ENCODE assay signal across 18 cellular contexts in genomic region chr2:64672708-64673107, GRCh38. TPM values are rescaled to one million over a fixed set of nuclear protein-coding genes. Genes with fewer than 3 reads are reported as not detected.
DNase-seq lines count a peak whose midpoint lies in the region; ATAC-seq and TF ChIP-seq lines count a peak whose summit lies in the region.
"Had no signal": no experiment of that assay in that cellular context is flagged by ENCODE, and none has a peak within 500 bp of the region (broad histone marks: within the 10 kb centered on the region; RNA-seq: fewer than 3 reads in every experiment).

No MANE protein-coding gene starts in this region.

- H3K4me3 ChIP-seq in NB4 (ENCODE audit: low read depth, low read length), result no peak overlapping the region

- DNase-seq in activated CD8-positive, alpha-beta T cell treated with anti-CD3 and anti-CD28 coated beads, Interleukin-2, amount 10 ng/mL, durations not matched to agents 7 days and 5 days, result no peak
- no peak for DNase-seq in activated CD8-positive, alpha-beta T cell treated with anti-CD3 and anti-CD28 coated beads for 36 hours
- peak; percentile 58 for DNase-seq in NB4 (ENCODE audit: low read depth)
- DNase-seq in T-helper 17 cell, result no peak
- no peak for DNase-seq in left lobe of liver (ENCODE audit: low spot score)
- no peak for DNase-seq in NCI-H524 (lab: John Stamatoyannopoulos, UW)
- DNase-seq in NCI-H2196 (lab: John Stamatoyannopoulos, UW; ENCODE audit: unreplicated experiment), result no peak
- DNase-seq: 8988T; BE2C; Calu3; CD4-positive, alpha-beta T cell; DMS53; NCI-H1092 treated with DMSO at 0.1 percent for 48 hours; NCI-H526; NK-92 treated with Interleukin-12 subunit alpha and Interleukin-12 subunit beta, amount 100 ng/mL, for 24 hours; T-cell had no signal

- H3K36me3 Mint-ChIP-seq in activated CD8-positive, alpha-beta T cell treated with anti-CD3 and anti-CD28 coated beads, Interleukin-2, amount 10 ng/mL, durations not matched to agents 7 days and 5 days (ENCODE audit: low read depth), result peaks cover 3% of the 10 kb centered on the region
- H3K36me3 Mint-ChIP-seq in activated CD8-positive, alpha-beta T cell treated with anti-CD3 and anti-CD28 coated beads for 36 hours (ENCODE audit: low read depth), result peaks cover 4% of the 10 kb centered on the region
- H3K36me3 Mint-ChIP-seq in T-helper 17 cell (ENCODE audit: low read depth), result no peaks in the 10 kb centered on the region
- H3K36me3 Mint-ChIP-seq: T-cell had no signal

- POLR2A ChIA-PET in activated CD8-positive, alpha-beta T cell treated with anti-CD3 and anti-CD28 coated beads, Interleukin-2, amount 10 ng/mL, durations not matched to agents 7 days and 5 days (lab: Charles Lee), result interaction anchor here (2.7 kb wide), 1 partner anchor 19 kb away, joined by 14 read pairs; the partner anchor contains the start of gene SERTAD2
- POLR2A ChIA-PET in activated CD8-positive, alpha-beta T cell treated with anti-CD3 and anti-CD28 coated beads for 36 hours (lab: Charles Lee), result no interaction called here

- H3K27ac Mint-ChIP-seq in activated CD8-positive, alpha-beta T cell treated with anti-CD3 and anti-CD28 coated beads, Interleukin-2, amount 10 ng/mL, durations not matched to agents 7 days and 5 days, result no peak overlapping the region
- no peak overlapping the region for H3K27ac Mint-ChIP-seq in activated CD8-positive, alpha-beta T cell treated with anti-CD3 and anti-CD28 coated beads for 36 hours
- peak overlapping the region; percentile 34 for H3K27ac Mint-ChIP-seq in T-helper 17 cell
- H3K27ac Mint-ChIP-seq: CD4-positive, alpha-beta T cell; T-cell had no signal

- no peaks in the 10 kb centered on the region for H3K9me3 Mint-ChIP-seq in activated CD8-positive, alpha-beta T cell treated with anti-CD3 and anti-CD28 coated beads, Interleukin-2, amount 10 ng/mL, durations not matched to agents 7 days and 5 days (ENCODE audit: insufficient read depth)
- no peaks in the 10 kb centered on the region for H3K9me3 Mint-ChIP-seq in activated CD8-positive, alpha-beta T cell treated with anti-CD3 and anti-CD28 coated beads for 36 hours
- H3K9me3 Mint-ChIP-seq: CD4-positive, alpha-beta T cell; T-cell had no signal

- no peaks in the 10 kb centered on the region for H3K27me3 Mint-ChIP-seq in activated CD8-positive, alpha-beta T cell treated with anti-CD3 and anti-CD28 coated beads, Interleukin-2, amount 10 ng/mL, durations not matched to agents 7 days and 5 days (ENCODE audit: low read depth)
- H3K27me3 Mint-ChIP-seq in activated CD8-positive, alpha-beta T cell treated with anti-CD3 and anti-CD28 coated beads for 36 hours, result no peaks in the 10 kb centered on the region
- no peaks in the 10 kb centered on the region for H3K27me3 Mint-ChIP-seq in T-helper 17 cell
- H3K27me3 Mint-ChIP-seq: CD4-positive, alpha-beta T cell; T-cell had no signal

- no peaks in the 10 kb centered on the region for H3K9me3 ChIP-seq in T-helper 17 cell (ENCODE audit: control insufficient read depth, low read length, poor library complexity, severe bottlenecking)
- H3K9me3 ChIP-seq: BE2C had no signal

- intact Hi-C loops in activated CD8-positive, alpha-beta T cell treated with anti-CD3 and anti-CD28 coated beads for 36 hours (cut with micrococcal nuclease), result no loop called here

- H3K4me1 Mint-ChIP-seq in activated CD8-positive, alpha-beta T cell treated with anti-CD3 and anti-CD28 coated beads, Interleukin-2, amount 10 ng/mL, durations not matched to agents 7 days and 5 days (ENCODE audit: low read depth), result peaks cover 32% of the 10 kb centered on the region
- peaks cover 45% of the 10 kb centered on the region for H3K4me1 Mint-ChIP-seq in activated CD8-positive, alpha-beta T cell treated with anti-CD3 and anti-CD28 coated beads for 36 hours (ENCODE audit: low read depth)
- H3K4me1 Mint-ChIP-seq in T-helper 17 cell, result peaks cover 6% of the 10 kb centered on the region

- no peak for TF ChIP-seq POLR2A in NB4 (IDR thresholded peaks at IDR 0.05; ENCODE audit: extremely low read depth, insufficient read length)

- CTCF ChIA-PET in activated CD8-positive, alpha-beta T cell treated with anti-CD3 and anti-CD28 coated beads, Interleukin-2, amount 10 ng/mL, durations not matched to agents 7 days and 5 days (lab: Charles Lee), result interaction anchor here (1.0 to 1.9 kb wide), 3 partner anchors 15 to 55 kb away, joined by 3 to 8 read pairs (median 4); no protein-coding TSS in a partner anchor
- CTCF ChIA-PET in activated CD8-positive, alpha-beta T cell treated with anti-CD3 and anti-CD28 coated beads for 36 hours (lab: Charles Lee), result interaction anchor here (1.2 to 2.2 kb wide), 3 partner anchors 24 to 179 kb away, joined by 3 to 7 read pairs (median 3); no protein-coding TSS in a partner anchor

- TF ChIP-seq CTCF in activated CD8-positive, alpha-beta T cell treated with anti-CD3 and anti-CD28 coated beads for 36 hours (IDR thresholded peaks at IDR 0.05), result no peak
- TF ChIP-seq CTCF in NB4 (IDR thresholded peaks at IDR 0.05; ENCODE audit: low read depth, low read length), result no peak

- H3K4me3 Mint-ChIP-seq in activated CD8-positive, alpha-beta T cell treated with anti-CD3 and anti-CD28 coated beads, Interleukin-2, amount 10 ng/mL, durations not matched to agents 7 days and 5 days, result no peak overlapping the region
- no peak overlapping the region for H3K4me3 Mint-ChIP-seq in activated CD8-positive, alpha-beta T cell treated with anti-CD3 and anti-CD28 coated beads for 36 hours
- H3K4me3 Mint-ChIP-seq in T-helper 17 cell, result no peak overlapping the region
- H3K4me3 Mint-ChIP-seq: CD4-positive, alpha-beta T cell; T-cell had no signal

- peak; percentile 32 for ATAC-seq in activated CD8-positive, alpha-beta T cell treated with anti-CD3 and anti-CD28 coated beads, Interleukin-2, amount 10 ng/mL, durations not matched to agents 7 days and 5 days
- ATAC-seq in activated CD8-positive, alpha-beta T cell treated with anti-CD3 and anti-CD28 coated beads for 36 hours, result no peak
- ATAC-seq in T-helper 17 cell (no peak), left lobe of liver (peak; percentile 46), GM19023 (IDR thresholded peaks at IDR 0.05; ENCODE audit: unreplicated experiment) (no peak)
- ATAC-seq: Panc1, T-cell had no signal

RNA-seq across cellular contexts. Expression of gene SERTAD2, which starts 19.0 kb away (rescaled TPM):
- 10 to 100 TPM; 21.4 to 21.8 TPM for total RNA-seq in activated CD8-positive, alpha-beta T cell treated with anti-CD3 and anti-CD28 coated beads, Interleukin-2, amount 10 ng/mL, durations not matched to agents 7 days and 5 days
- 10 to 100 TPM; 31.2 to 33.9 TPM for total RNA-seq in activated CD8-positive, alpha-beta T cell treated with anti-CD3 and anti-CD28 coated beads for 36 hours
- 10 to 100 TPM; 26.4 to 31.1 TPM for total RNA-seq in T-helper 17 cell
- 13.8 TPM for total RNA-seq in left lobe of liver

Comparison
In these comparisons a context has a peak if more than half of its experiments do, and no peak if none do; other contexts are left out.
1. ATAC-seq: peak in activated CD8-positive, alpha-beta T cell treated with anti-CD3 and anti-CD28 coated beads, Interleukin-2, amount 10 ng/mL, durations not matched to agents 7 days and 5 days (single experiment) and left lobe of liver (single experiment); none in activated CD8-positive, alpha-beta T cell treated with anti-CD3 and anti-CD28 coated beads for 36 hours (single experiment), T-helper 17 cell (single experiment) and GM19023 (single experiment).